ENCODE assay signal across 9 cellular contexts in genomic region chr12:6167327-6168280, GRCh38. TPM values are rescaled to one million over a fixed set of nuclear protein-coding genes. Genes with fewer than 3 reads are reported as not detected.
DNase-seq lines count a peak whose midpoint lies in the region; ATAC-seq and TF ChIP-seq lines count a peak whose summit lies in the region.
"Had no signal": no experiment of that assay in that cellular context is flagged by ENCODE, and none has a peak within 500 bp of the region (broad histone marks: within the 10 kb centered on the region; RNA-seq: fewer than 3 reads in every experiment).

No MANE protein-coding gene starts in this region.

- H3K4me3 Mint-ChIP-seq in dendritic cell treated with granulocyte-macrophage colony-stimulating factor and Interleukin-4, amounts not matched to agents 40 ng/mL and 50 ng/mL, for 4 days, result peak overlapping the region; percentile 39
- H3K4me3 Mint-ChIP-seq in stimulated activated naive CD8-positive, alpha-beta T cell treated with anti-CD3 and anti-CD28 coated beads, Interleukin-15, Interleukin-2, amounts not matched to agents 100 ng/mL and 50 ng/mL, for 24 hours, result peak overlapping the region; percentile 75
- H3K4me3 Mint-ChIP-seq: nephron had no signal

- peak overlapping the region; percentile 91 for H3K27ac Mint-ChIP-seq in dendritic cell treated with granulocyte-macrophage colony-stimulating factor and Interleukin-4, amounts not matched to agents 40 ng/mL and 50 ng/mL, for 4 days
- peak overlapping the region; percentile 97 for H3K27ac Mint-ChIP-seq in stimulated activated naive CD8-positive, alpha-beta T cell treated with anti-CD3 and anti-CD28 coated beads, Interleukin-15, Interleukin-2, amounts not matched to agents 100 ng/mL and 50 ng/mL, for 24 hours

- peaks cover 60% of the 10 kb centered on the region for H3K4me1 Mint-ChIP-seq in dendritic cell treated with granulocyte-macrophage colony-stimulating factor and Interleukin-4, amounts not matched to agents 40 ng/mL and 50 ng/mL, for 4 days (ENCODE audit: low read depth)
- peaks cover 44% of the 10 kb centered on the region for H3K4me1 Mint-ChIP-seq in stimulated activated naive CD8-positive, alpha-beta T cell treated with anti-CD3 and anti-CD28 coated beads, Interleukin-15, Interleukin-2, amounts not matched to agents 100 ng/mL and 50 ng/mL, for 24 hours (ENCODE audit: low read depth)

- no peaks in the 10 kb centered on the region for H3K27me3 Mint-ChIP-seq in dendritic cell treated with granulocyte-macrophage colony-stimulating factor and Interleukin-4, amounts not matched to agents 40 ng/mL and 50 ng/mL, for 4 days
- no peaks in the 10 kb centered on the region for H3K27me3 Mint-ChIP-seq in stimulated activated naive CD8-positive, alpha-beta T cell treated with anti-CD3 and anti-CD28 coated beads, Interleukin-15, Interleukin-2, amounts not matched to agents 100 ng/mL and 50 ng/mL, for 24 hours

- no peaks in the 10 kb centered on the region for H3K36me3 Mint-ChIP-seq in dendritic cell treated with granulocyte-macrophage colony-stimulating factor and Interleukin-4, amounts not matched to agents 40 ng/mL and 50 ng/mL, for 4 days (ENCODE audit: low read depth)
- no peaks in the 10 kb centered on the region for H3K36me3 Mint-ChIP-seq in stimulated activated naive CD8-positive, alpha-beta T cell treated with anti-CD3 and anti-CD28 coated beads, Interleukin-15, Interleukin-2, amounts not matched to agents 100 ng/mL and 50 ng/mL, for 24 hours (ENCODE audit: low read depth)

- DNase-seq in AG09319 (ENCODE audit: extremely low read depth, low read depth) (peak; percentile 56), myocyte (ENCODE audit: low read depth) (peak; percentile 98)
- DNase-seq in activated CD4-positive, CD25-positive, alpha-beta regulatory T cell treated with anti-CD3 and anti-CD28 coated beads, Interleukin-2, amount 50 U/mL, for 72 hours, result peak; percentile 63
- no peak for DNase-seq in effector CD8-positive, alpha-beta T cell (lab: John Stamatoyannopoulos, UW)

- no peaks in the 10 kb centered on the region for H3K9me3 Mint-ChIP-seq in dendritic cell treated with granulocyte-macrophage colony-stimulating factor and Interleukin-4, amounts not matched to agents 40 ng/mL and 50 ng/mL, for 4 days
- no peaks in the 10 kb centered on the region for H3K9me3 Mint-ChIP-seq in stimulated activated naive CD8-positive, alpha-beta T cell treated with anti-CD3 and anti-CD28 coated beads, Interleukin-15, Interleukin-2, amounts not matched to agents 100 ng/mL and 50 ng/mL, for 24 hours
- H3K9me3 Mint-ChIP-seq: nephron had no signal

- intact Hi-C loops in dendritic cell treated with granulocyte-macrophage colony-stimulating factor and Interleukin-4, amounts not matched to agents 40 ng/mL and 50 ng/mL, for 4 days (cut with micrococcal nuclease), result loop anchor here (1.0 kb wide), 1 partner anchor 26 kb away; no protein-coding TSS in a partner anchor

- ATAC-seq in GM19452 (IDR thresholded peaks at IDR 0.05; ENCODE audit: unreplicated experiment) (peak; percentile 74), HG03565 (IDR thresholded peaks at IDR 0.05; ENCODE audit: unreplicated experiment) (peak; percentile 83)

- TF ChIP-seq CTCF in AG09319 (IDR thresholded peaks at IDR 0.05; ENCODE audit: low read depth, low read length), result no peak

RNA-seq across cellular contexts. Expression of gene CD9, which starts 32.6 kb away (rescaled TPM):
- total RNA-seq in myocyte, result 16.4 and 22.7 TPM in 2 replicates
- 35.3 TPM for polyA plus RNA-seq in myocyte (2012)

RNA-seq across cellular contexts. Expression of gene VWF, which starts 43.1 kb away (rescaled TPM):
- 0.16 TPM in 2 replicates for total RNA-seq in myocyte
- polyA plus RNA-seq in myocyte (2012), result 0.30 TPM
